ENCODE assay signal across 8 cellular contexts in the genomic region with DNA sequence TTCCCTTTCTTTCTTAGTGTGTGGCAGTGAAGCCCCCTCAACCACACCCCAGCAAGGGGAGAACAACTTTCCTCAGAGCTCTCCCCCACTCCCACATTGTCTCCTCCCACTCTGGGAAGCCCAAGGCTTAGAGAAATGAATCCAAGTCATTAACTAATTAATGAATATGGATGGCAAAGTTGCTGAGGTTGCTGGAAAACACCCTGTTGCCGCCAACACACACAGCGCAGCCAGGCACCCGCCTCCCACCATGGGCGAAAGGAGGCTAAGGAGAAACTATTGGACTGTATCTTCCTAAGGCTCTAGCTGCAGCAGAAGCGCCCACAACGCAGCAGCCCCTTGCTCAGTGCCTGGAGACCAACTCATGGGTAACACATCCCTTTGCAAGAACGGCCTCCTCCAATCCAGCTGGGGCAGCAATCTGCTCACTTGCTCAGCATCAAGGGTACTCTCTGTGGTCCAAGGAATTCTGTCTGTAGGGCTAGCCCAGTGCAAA. TPM values are rescaled to one million over a fixed set of nuclear protein-coding genes. Genes with fewer than 3 reads are reported as not detected.
DNase-seq lines count a peak whose midpoint lies in the region; ATAC-seq and TF ChIP-seq lines count a peak whose summit lies in the region.

No MANE protein-coding gene starts in this region.

- peaks cover 13% of the 10 kb centered on the region for H3K4me1 Mint-ChIP-seq in neural crest cell

- DNase-seq in anterior cingulate cortex (lab: John Stamatoyannopoulos, UW) = peak in 30 of 58 donors; percentile 8 to 73 (median 46)
- DNase-seq in neural crest cell (ENCODE audit: low read depth, low spot score) = no peak
- DNase-seq in LoVo (ENCODE audit: low spot score) = no peak
- no peak for DNase-seq in NCI-H748 treated with DMSO at 0.1 percent for 48 hours (lab: John Stamatoyannopoulos, UW)
- DNase-seq in NCI-H128 (lab: John Stamatoyannopoulos, UW; ENCODE audit: unreplicated experiment) = no peak
- DNase-seq in UCSD-AML1 (lab: John Stamatoyannopoulos, UW; ENCODE audit: unreplicated experiment) = no peak

- no peaks in the 10 kb centered on the region for H3K27me3 Mint-ChIP-seq in neural crest cell (ENCODE audit: low read depth)

- peak overlapping the region; percentile 23 for H3K4me3 Mint-ChIP-seq in neural crest cell

- no peaks in the 10 kb centered on the region for H3K36me3 Mint-ChIP-seq in neural crest cell (ENCODE audit: low read depth)

- no peak for TF ChIP-seq CTCF in neural crest cell (conservative IDR thresholded peaks at IDR 0.05)

- H3K9me3 Mint-ChIP-seq in neural crest cell = no peaks in the 10 kb centered on the region

- H3K27ac Mint-ChIP-seq in neural crest cell (ENCODE audit: unreplicated experiment) = no peak overlapping the region

- ATAC-seq in GM18867 (IDR thresholded peaks at IDR 0.05; ENCODE audit: unreplicated experiment) = peak; percentile 14
- ATAC-seq in HG02938 (IDR thresholded peaks at IDR 0.05; ENCODE audit: unreplicated experiment) = peak; percentile 14

RNA-seq across cellular contexts. Expression of a gene that starts 34.2 kb away (rescaled TPM):
- total RNA-seq in neural crest cell = 22.3 and 23.2 TPM in 2 replicates

RNA-seq across cellular contexts. Expression of a gene that starts 36.2 kb away (rescaled TPM):
- not detected in 2 replicates for total RNA-seq in neural crest cell

Comparison
In these comparisons a context has a peak if more than half of its experiments do, and no peak if none do; other contexts are left out.
1. DNase-seq: peak in anterior cingulate cortex (30 of 58); none in neural crest cell (single experiment), LoVo (single experiment), NCI-H748 treated with DMSO at 0.1 percent for 48 hours (single experiment), NCI-H128 (single experiment) and UCSD-AML1 (single experiment).